ENCODE assay signal across 9 cellular contexts in genomic region chr19:39481676-39482075, GRCh38. TPM values are rescaled to one million over a fixed set of nuclear protein-coding genes. Genes with fewer than 3 reads are reported as not detected.
DNase-seq lines count a peak whose midpoint lies in the region; ATAC-seq, FAIRE-seq and TF ChIP-seq lines count a peak whose summit lies in the region.
"Had no signal": no experiment of that assay in that cellular context is flagged by ENCODE, and none has a peak within 500 bp of the region (broad histone marks: within the 10 kb centered on the region; RNA-seq: fewer than 3 reads in every experiment).

No MANE protein-coding gene starts in this region.

- peak overlapping the region; percentile 64 to 89 (median 77) for H3K4me3 ChIP-seq in mammary epithelial cell (replicated peaks in 1 of 3; ENCODE audit: insufficient read depth in 1 of 3, low read depth in 2 of 3, low read length in 3 of 3)
- H3K4me3 ChIP-seq in mononuclear cell (ENCODE audit: low read length): peak overlapping the region; percentile 91

- TF ChIP-seq POLR2A in GM18505 (IDR thresholded peaks at IDR 0.05; ENCODE audit: borderline replicate concordance, extremely low read depth, insufficient read depth, insufficient read length): no peak

- intact Hi-C loops in mammary epithelial cell (cut with micrococcal nuclease): loop anchor here (1.0 to 5.0 kb wide), 2 partner anchors 34 to 51 kb away; partner anchors contain the start of genes EID2B and SUPT5H

- H2AFZ ChIP-seq in mammary epithelial cell (ENCODE audit: low read depth, low read length): peak overlapping the region; percentile 94

- peaks cover 29% of the 10 kb centered on the region for H3K4me1 Mint-ChIP-seq in stimulated activated naive CD8-positive, alpha-beta T cell treated with anti-CD3 and anti-CD28 coated beads, Interleukin-15, Interleukin-2, amounts not matched to agents 100 ng/mL and 50 ng/mL, for 24 hours (ENCODE audit: low read depth)

- H3K9me3 Mint-ChIP-seq in stimulated activated naive CD8-positive, alpha-beta T cell treated with anti-CD3 and anti-CD28 coated beads, Interleukin-15, Interleukin-2, amounts not matched to agents 100 ng/mL and 50 ng/mL, for 24 hours: no peaks in the 10 kb centered on the region

- peaks cover 22% of the 10 kb centered on the region for H3K36me3 Mint-ChIP-seq in stimulated activated naive CD8-positive, alpha-beta T cell treated with anti-CD3 and anti-CD28 coated beads, Interleukin-15, Interleukin-2, amounts not matched to agents 100 ng/mL and 50 ng/mL, for 24 hours (ENCODE audit: low read depth)

- H3K9ac ChIP-seq in mammary epithelial cell (ENCODE audit: insufficient read depth, low read length): peak overlapping the region; percentile 96

- H3K27ac Mint-ChIP-seq in stimulated activated naive CD8-positive, alpha-beta T cell treated with anti-CD3 and anti-CD28 coated beads, Interleukin-15, Interleukin-2, amounts not matched to agents 100 ng/mL and 50 ng/mL, for 24 hours: peak overlapping the region; percentile 94

- in situ Hi-C loops in mammary epithelial cell (cut with MboI; ENCODE audit: low sequenced_read_pairs in 2 of 2): no loop called here

- CTCF ChIA-PET in mammary epithelial cell (lab: Charles Lee; ENCODE audit: low non-redundant PET): no interaction called here

- ATAC-seq in stimulated activated naive CD8-positive, alpha-beta T cell treated with anti-CD3 and anti-CD28 coated beads, Interleukin-15, Interleukin-2, amounts not matched to agents 100 U/mL and 50 U/mL, for 24 hours: no peak
- ATAC-seq in GM18505 (IDR thresholded peaks at IDR 0.05; ENCODE audit: unreplicated experiment): no peak

- peaks cover 5% of the 10 kb centered on the region for H3K36me3 ChIP-seq in mammary epithelial cell (ENCODE audit: insufficient read depth, low read length)

- H4K20me1 ChIP-seq in mammary epithelial cell (ENCODE audit: insufficient read depth, low read length): no peaks in the 10 kb centered on the region

- H3K27me3 ChIP-seq in mammary epithelial cell (ENCODE audit: insufficient read depth, low read length) (no peaks in the 10 kb centered on the region), mononuclear cell (ENCODE audit: insufficient read depth, low read length) (no peaks in the 10 kb centered on the region)

- H3K4me3 Mint-ChIP-seq in stimulated activated naive CD8-positive, alpha-beta T cell treated with anti-CD3 and anti-CD28 coated beads, Interleukin-15, Interleukin-2, amounts not matched to agents 100 ng/mL and 50 ng/mL, for 24 hours: peak overlapping the region; percentile 96

- peak overlapping the region; percentile 88 for H3K27ac ChIP-seq in mammary epithelial cell (ENCODE audit: insufficient read depth, low read depth, low read length)

- no peaks in the 10 kb centered on the region for H3K9me3 ChIP-seq in mammary epithelial cell (replicated peaks; ENCODE audit: insufficient read depth, low read length)
- H3K9me3 ChIP-seq in mononuclear cell (ENCODE audit: low read depth, low read length): no peaks in the 10 kb centered on the region

- H3K79me2 ChIP-seq in mammary epithelial cell (ENCODE audit: insufficient read depth, low read length): peaks cover 37% of the 10 kb centered on the region

- FAIRE-seq in RCC 7860 (lab: Jason Lieb, UNC): no peak

- H3K4me1 ChIP-seq in mammary epithelial cell (ENCODE audit: insufficient read depth, low read length) (peaks cover 13% of the 10 kb centered on the region), mononuclear cell (ENCODE audit: insufficient read depth, low read length) (peaks cover 22% of the 10 kb centered on the region)

- no TSS peak for BruUV-seq in mammary epithelial cell (replicated peaks; lab: Mats Ljungman, UMichigan)

- no peaks in the 10 kb centered on the region for H3K27me3 Mint-ChIP-seq in stimulated activated naive CD8-positive, alpha-beta T cell treated with anti-CD3 and anti-CD28 coated beads, Interleukin-15, Interleukin-2, amounts not matched to agents 100 ng/mL and 50 ng/mL, for 24 hours

- no peak for TF ChIP-seq CTCF in mammary epithelial cell (conservative IDR thresholded peaks at IDR 0.05 in 1 of 2, IDR thresholded peaks at IDR 0.05 in 1 of 2; ENCODE audit: extremely low read depth in 1 of 2, insufficient read depth in 1 of 2, low read depth in 1 of 2, low read length in 2 of 2)

- 49% methylated on average over 10 of the region's 11 CpGs for WGBS in mammary epithelial cell (ENCODE audit: low coverage, missing lambda C conversion rate)

- dilution Hi-C loops in mammary epithelial cell (cut with HindIII; ENCODE audit: low sequenced_read_pairs): no loop called here

- peak overlapping the region; percentile 88 for H3K4me2 ChIP-seq in mammary epithelial cell (ENCODE audit: insufficient read depth, low read depth, low read length)

- no peak for DNase-seq in stimulated activated naive CD8-positive, alpha-beta T cell treated with anti-CD3 and anti-CD28 coated beads, Interleukin-15, Interleukin-2, amounts not matched to agents 100 U/mL and 50 U/mL, for 24 hours
- no peak for DNase-seq in mammary epithelial cell
- DNase-seq in stimulated activated naive CD4-positive, alpha-beta T cell treated with Interleukin-2 at 50 U/mL for 16 hours (lab: John Stamatoyannopoulos, UW): no peak
- DNase-seq in pons (ENCODE audit: low spot score): no peak
- no peak for DNase-seq in RCC 7860 (ENCODE audit: low spot score)
- DNase-seq: activated CD8-positive, alpha-beta memory T cell treated with anti-CD3 and anti-CD28 coated beads, Interleukin-2, amount 50 U/mL, for 48 hours had no signal

RNA-seq across cellular contexts. Expression of gene TIMM50, which starts 1.0 kb away (rescaled TPM):
- total RNA-seq in mammary epithelial cell (10 to 100 TPM; 36.0 to 96.0 TPM), mononuclear cell (17.1 TPM)
- polyA plus RNA-seq in mammary epithelial cell: 75.8 TPM
- polyA minus RNA-seq in mammary epithelial cell: 138 TPM

RNA-seq across cellular contexts. Expression of gene DLL3, which starts 17.1 kb away (rescaled TPM):
- total RNA-seq in mammary epithelial cell: 1 to 10 TPM in 1 of 2 donors, under 1 TPM in 1; 0.33 to 1.9 TPM
- polyA plus RNA-seq in mammary epithelial cell: 1.9 TPM
- polyA minus RNA-seq in mammary epithelial cell: not detected
- total RNA-seq in mononuclear cell: not detected

RNA-seq across cellular contexts. Expression of gene SELENOV, which starts 33.3 kb away (rescaled TPM):
- total RNA-seq in mammary epithelial cell (not detected), mononuclear cell (not detected)
- polyA plus RNA-seq in mammary epithelial cell: not detected
- polyA minus RNA-seq in mammary epithelial cell: not detected

RNA-seq across cellular contexts. Expression of gene SUPT5H, which starts 36.3 kb away (rescaled TPM):
- total RNA-seq in mammary epithelial cell (100 to 1,000 TPM in 1 of 2 donors, 10 to 100 TPM in 1; 66.7 to 120 TPM), mononuclear cell (124 TPM)
- 74.5 TPM for polyA plus RNA-seq in mammary epithelial cell
- 177 TPM for polyA minus RNA-seq in mammary epithelial cell

RNA-seq across cellular contexts. Expression of gene RPS16, which starts 45.9 kb away (rescaled TPM):
- total RNA-seq in mammary epithelial cell (1,000 to 10,000 TPM in 1 of 2 donors, 100 to 1,000 TPM in 1; 361 to 1,710 TPM), mononuclear cell (71.4 TPM)
- polyA plus RNA-seq in mammary epithelial cell: 3,363 TPM
- 1,696 TPM for polyA minus RNA-seq in mammary epithelial cell
